ENCODE assay signal across 11 cellular contexts in genomic region chr17:34706029-34706428, GRCh38.
DNase-seq lines count a peak whose midpoint lies in the region; ATAC-seq and TF ChIP-seq lines count a peak whose summit lies in the region.
"Had no signal": no experiment of that assay in that cellular context is flagged by ENCODE, and none has a peak within 500 bp of the region (broad histone marks: within the 10 kb centered on the region; RNA-seq: fewer than 3 reads in every experiment).

No MANE protein-coding gene starts in this region.

- no peak for ATAC-seq in activated naive CD8-positive, alpha-beta T cell treated with anti-CD3 and anti-CD28 coated beads, Interleukin-2, amount 10 ng/mL, durations not matched to agents 7 days and 5 days (ENCODE audit: low read depth)
- ATAC-seq in PC-3, result no peak
- ATAC-seq in GM21381 (IDR thresholded peaks at IDR 0.05; ENCODE audit: unreplicated experiment), result no peak
- ATAC-seq in HG02610 (IDR thresholded peaks at IDR 0.05; ENCODE audit: unreplicated experiment), result no peak

- POLR2A ChIA-PET in activated naive CD8-positive, alpha-beta T cell treated with anti-CD3 and anti-CD28 coated beads, Interleukin-2, amount 10 ng/mL, durations not matched to agents 7 days and 5 days (lab: Charles Lee), result no interaction called here
- POLR2A ChIA-PET in PC-3 (lab: Charles Lee; ENCODE audit: unreplicated experiment), result no interaction called here

- no peak overlapping the region for H3K4me3 Mint-ChIP-seq in activated naive CD8-positive, alpha-beta T cell treated with anti-CD3 and anti-CD28 coated beads, Interleukin-2, amount 10 ng/mL, durations not matched to agents 7 days and 5 days
- H3K4me3 Mint-ChIP-seq in activated naive CD8-positive, alpha-beta T cell treated with anti-CD3 and anti-CD28 coated beads for 36 hours, result no peak overlapping the region

- no peak overlapping the region for H3K4me3 ChIP-seq in PC-3 (ENCODE audit: low read length)
- no peak overlapping the region for H3K4me3 ChIP-seq in esophagus muscularis mucosa
- H3K4me3 ChIP-seq: BLaER1 had no signal

- no peaks in the 10 kb centered on the region for H3K36me3 ChIP-seq in PC-3 (ENCODE audit: low read depth, low read length)
- no peaks in the 10 kb centered on the region for H3K36me3 ChIP-seq in esophagus muscularis mucosa
- H3K36me3 ChIP-seq: BLaER1, neutrophil had no signal

- H3K9me2 ChIP-seq in PC-3 (replicated peaks; ENCODE audit: low read length), result no peaks in the 10 kb centered on the region

- H3K9me3 ChIP-seq in PC-3 (ENCODE audit: low read length) (no peaks in the 10 kb centered on the region), esophagus muscularis mucosa (peaks cover 0 to 4% (median 0%) of the 10 kb centered on the region in 4 donors)
- H3K9me3 ChIP-seq: BLaER1, neutrophil had no signal

- BruUV-seq in PC-3 (replicated peaks; lab: Mats Ljungman, UMichigan), result no TSS peak

- H4K20me1 ChIP-seq in PC-3 (ENCODE audit: low read length), result no peaks in the 10 kb centered on the region
- H4K20me1 ChIP-seq: BLaER1 had no signal

- no peak for TF ChIP-seq EP300 in esophagus muscularis mucosa (IDR thresholded peaks at IDR 0.05)

- no peaks in the 10 kb centered on the region for H3F3A ChIP-seq in PC-3 (ENCODE audit: low read length, unreplicated experiment)

- H3K4me1 Mint-ChIP-seq in activated naive CD8-positive, alpha-beta T cell treated with anti-CD3 and anti-CD28 coated beads, Interleukin-2, amount 10 ng/mL, durations not matched to agents 7 days and 5 days, result no peaks in the 10 kb centered on the region
- no peaks in the 10 kb centered on the region for H3K4me1 Mint-ChIP-seq in activated naive CD8-positive, alpha-beta T cell treated with anti-CD3 and anti-CD28 coated beads for 36 hours

- H3K27ac Mint-ChIP-seq in activated naive CD8-positive, alpha-beta T cell treated with anti-CD3 and anti-CD28 coated beads, Interleukin-2, amount 10 ng/mL, durations not matched to agents 7 days and 5 days, result no peak overlapping the region
- no peak overlapping the region for H3K27ac Mint-ChIP-seq in activated naive CD8-positive, alpha-beta T cell treated with anti-CD3 and anti-CD28 coated beads for 36 hours

- intact Hi-C loops in PC-3 (cut with micrococcal nuclease), result no loop called here
- intact Hi-C loops in esophagus muscularis mucosa (cut with DNase I), result no loop called here

- TF ChIP-seq POLR2A in esophagus muscularis mucosa (IDR thresholded peaks at IDR 0.05; ENCODE audit: low read depth), result no peak

- H2AFZ ChIP-seq in PC-3 (ENCODE audit: low read length), result no peak overlapping the region

- H3K27ac ChIP-seq in PC-3 (ENCODE audit: low read length), result no peak overlapping the region
- H3K27ac ChIP-seq in esophagus muscularis mucosa (replicated peaks in 1 of 4), result no peak overlapping the region
- H3K27ac ChIP-seq: BLaER1, neutrophil had no signal

- no peak for TF ChIP-seq CTCF in PC-3 (conservative IDR thresholded peaks at IDR 0.05; ENCODE audit: low read depth, low read length)
- no peak for TF ChIP-seq CTCF in esophagus muscularis mucosa (IDR thresholded peaks at IDR 0.05)

- no peak overlapping the region for H3K9ac ChIP-seq in PC-3 (ENCODE audit: low read length)
- H3K9ac ChIP-seq: BLaER1 had no signal

- H3K9me3 Mint-ChIP-seq in activated naive CD8-positive, alpha-beta T cell treated with anti-CD3 and anti-CD28 coated beads, Interleukin-2, amount 10 ng/mL, durations not matched to agents 7 days and 5 days, result no peaks in the 10 kb centered on the region
- no peaks in the 10 kb centered on the region for H3K9me3 Mint-ChIP-seq in activated naive CD8-positive, alpha-beta T cell treated with anti-CD3 and anti-CD28 coated beads for 36 hours

- DNase-seq in activated naive CD8-positive, alpha-beta T cell treated with anti-CD3 and anti-CD28 coated beads, Interleukin-2, amount 10 ng/mL, durations not matched to agents 7 days and 5 days, result peak; percentile 40
- DNase-seq in activated naive CD8-positive, alpha-beta T cell treated with anti-CD3 and anti-CD28 coated beads for 36 hours, result no peak
- DNase-seq in PC-3 (peak; percentile 16), esophagus muscularis mucosa (ENCODE audit: extremely low spot score) (peak; percentile 37), GOT3 (lab: John Stamatoyannopoulos, UW) (no peak)
- peak; percentile 7 for DNase-seq in stimulated activated CD4-positive, alpha-beta T cell treated with anti-CD3 and anti-CD28 coated beads, Interleukin-4, amount 100 ng/mL, for 1 hour
- DNase-seq: NCI-H1417 treated with DMSO at 0.1 percent for 48 hours had no signal

- no peaks in the 10 kb centered on the region for H3K36me3 Mint-ChIP-seq in activated naive CD8-positive, alpha-beta T cell treated with anti-CD3 and anti-CD28 coated beads, Interleukin-2, amount 10 ng/mL, durations not matched to agents 7 days and 5 days
- H3K36me3 Mint-ChIP-seq in activated naive CD8-positive, alpha-beta T cell treated with anti-CD3 and anti-CD28 coated beads for 36 hours, result no peaks in the 10 kb centered on the region

- H3K79me2 ChIP-seq in PC-3 (ENCODE audit: low read length), result no peaks in the 10 kb centered on the region

- H3K27me3 ChIP-seq in PC-3 (ENCODE audit: low read length) (no peaks in the 10 kb centered on the region), esophagus muscularis mucosa (peaks cover 0 to 40% (median 0%) of the 10 kb centered on the region in 4 donors)
- H3K27me3 ChIP-seq: BLaER1 had no signal

- no peaks in the 10 kb centered on the region for H3K4me1 ChIP-seq in PC-3 (ENCODE audit: insufficient read depth, low read length)
- no peaks in the 10 kb centered on the region for H3K4me1 ChIP-seq in esophagus muscularis mucosa
- H3K4me1 ChIP-seq: BLaER1 had no signal

- CTCF ChIA-PET in PC-3 (lab: Charles Lee), result interaction anchor here (0.7 kb wide), 1 partner anchor 537 kb away, joined by 3 read pairs; no protein-coding TSS in a partner anchor

- 5% methylated on average over 4 of the region's 4 CpGs for WGBS in esophagus muscularis mucosa

- peaks cover 2% of the 10 kb centered on the region for H3K27me3 Mint-ChIP-seq in activated naive CD8-positive, alpha-beta T cell treated with anti-CD3 and anti-CD28 coated beads, Interleukin-2, amount 10 ng/mL, durations not matched to agents 7 days and 5 days
- peaks cover 32% of the 10 kb centered on the region for H3K27me3 Mint-ChIP-seq in activated naive CD8-positive, alpha-beta T cell treated with anti-CD3 and anti-CD28 coated beads for 36 hours

- no peak overlapping the region for H3K4me2 ChIP-seq in PC-3 (ENCODE audit: low read length)
- H3K4me2 ChIP-seq: BLaER1 had no signal

Comparison
In these comparisons a context has a peak if more than half of its experiments do, and no peak if none do; other contexts are left out.
1. DNase-seq: peak in activated naive CD8-positive, alpha-beta T cell treated with anti-CD3 and anti-CD28 coated beads, Interleukin-2, amount 10 ng/mL, durations not matched to agents 7 days and 5 days (single experiment), PC-3 (single experiment), esophagus muscularis mucosa (single experiment) and stimulated activated CD4-positive, alpha-beta T cell treated with anti-CD3 and anti-CD28 coated beads, Interleukin-4, amount 100 ng/mL, for 1 hour (single experiment); none in activated naive CD8-positive, alpha-beta T cell treated with anti-CD3 and anti-CD28 coated beads for 36 hours (single experiment) and GOT3 (single experiment).